Comparison of ENCODE assay signal across 21 cellular contexts in the genomic region with DNA sequence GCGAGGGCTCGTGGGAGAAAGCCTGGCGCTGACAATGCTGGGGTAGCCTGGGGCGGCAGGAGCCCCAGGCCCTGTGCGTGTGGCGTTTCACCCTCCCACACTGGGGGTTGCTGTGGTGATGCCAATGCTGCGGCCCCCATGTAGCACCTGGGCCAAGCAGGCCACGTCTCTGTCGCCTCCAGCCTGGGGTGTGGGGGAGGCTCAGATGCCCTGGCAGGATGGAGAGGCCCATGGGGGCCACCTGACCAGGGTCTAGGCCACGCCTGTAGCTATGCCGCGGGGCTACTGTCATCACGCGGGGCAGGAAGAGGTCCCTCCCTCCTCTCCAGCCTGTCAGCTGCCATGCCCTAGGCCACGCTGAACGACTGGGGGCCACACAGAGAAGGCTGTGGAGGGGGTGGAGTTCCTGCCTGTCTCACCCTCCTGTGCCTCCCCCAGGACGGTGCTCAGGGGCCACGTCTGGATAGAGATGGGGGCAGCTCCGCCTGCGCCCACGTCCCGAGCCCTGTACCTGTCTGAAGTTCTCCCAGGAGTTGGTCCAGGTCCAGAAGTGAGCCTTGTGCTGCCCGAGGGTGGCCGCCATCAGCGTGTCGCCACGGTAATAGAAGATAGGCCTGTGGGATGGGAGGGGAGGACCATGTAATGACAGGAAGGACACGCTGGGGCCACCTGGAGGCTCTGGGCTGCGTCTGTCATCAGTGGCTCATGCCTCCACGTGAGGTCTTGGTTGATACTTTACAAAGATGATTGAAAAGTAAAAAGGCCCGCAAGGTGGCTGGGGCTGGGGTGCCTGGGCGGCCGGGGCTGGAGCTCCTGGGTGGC.
"Had no signal": no experiment of that assay in that cellular context is flagged by ENCODE, and none has a peak within 500 bp of the region (broad histone marks: within the 10 kb centered on the region; RNA-seq: fewer than 3 reads in every experiment).

No MANE protein-coding gene starts in this region.

- H2AFZ ChIP-seq: neural progenitor cell had no signal

- H3K27me3 ChIP-seq: colonic mucosa, foreskin keratinocyte, neural progenitor cell, pancreas, tibial nerve, upper lobe of right lung, vagina had no signal

- H3K36me3 ChIP-seq: colonic mucosa, neural progenitor cell, pancreas had no signal

- H3K4me3 ChIP-seq: colonic mucosa, left ventricle myocardium inferior, lower lobe of right lung, neural progenitor cell, pancreas, smooth muscle cell, tibial nerve, upper lobe of right lung, vagina had no signal

- H3K27ac ChIP-seq: colonic mucosa, foreskin keratinocyte, left ventricle myocardium inferior, lower lobe of right lung, neural progenitor cell, pancreas, tibial nerve, upper lobe of right lung had no signal

- H3K4me2 ChIP-seq: neural progenitor cell, smooth muscle cell had no signal

- H3K4me1 ChIP-seq: colonic mucosa, foreskin keratinocyte, left ventricle myocardium inferior, lower lobe of right lung, neural progenitor cell, pancreas, tibial nerve, upper lobe of right lung had no signal

- H3K9me3 ChIP-seq: colonic mucosa, left ventricle myocardium inferior, lower lobe of right lung, pancreas, tibial nerve, upper lobe of right lung, vagina had no signal

- ATAC-seq: foreskin keratinocyte; left cardiac atrium; lower lobe of right lung; natural killer cell treated with Interleukin-12 subunit alpha and Interleukin-12 subunit beta and Interleukin-15 and Interleukin-18, amount 100 ng/mL, for 72 hours; pancreas; right cardiac atrium; upper lobe of right lung had no signal

- FAIRE-seq: endothelial cell of umbilical vein, kidney, pancreas had no signal

- H3K9ac ChIP-seq: neural progenitor cell had no signal

- DNase-seq: colonic mucosa; dermis blood vessel endothelial cell; endodermal cell; erythroblast; foreskin keratinocyte; kidney; left cardiac atrium; left ventricle myocardium inferior; lower lobe of right lung; occipital lobe; right cardiac atrium; stimulated activated CD4-positive, alpha-beta T cell treated with anti-CD3 and anti-CD28 coated beads, Interleukin-2, amount 100 ng/mL, for 48 hours; stimulated activated naive CD4-positive, alpha-beta T cell treated with Interleukin-2 at 50 U/mL for 16 hours; upper lobe of right lung had no signal
